ENCODE assay signal across 9 cellular contexts in the genomic region with DNA sequence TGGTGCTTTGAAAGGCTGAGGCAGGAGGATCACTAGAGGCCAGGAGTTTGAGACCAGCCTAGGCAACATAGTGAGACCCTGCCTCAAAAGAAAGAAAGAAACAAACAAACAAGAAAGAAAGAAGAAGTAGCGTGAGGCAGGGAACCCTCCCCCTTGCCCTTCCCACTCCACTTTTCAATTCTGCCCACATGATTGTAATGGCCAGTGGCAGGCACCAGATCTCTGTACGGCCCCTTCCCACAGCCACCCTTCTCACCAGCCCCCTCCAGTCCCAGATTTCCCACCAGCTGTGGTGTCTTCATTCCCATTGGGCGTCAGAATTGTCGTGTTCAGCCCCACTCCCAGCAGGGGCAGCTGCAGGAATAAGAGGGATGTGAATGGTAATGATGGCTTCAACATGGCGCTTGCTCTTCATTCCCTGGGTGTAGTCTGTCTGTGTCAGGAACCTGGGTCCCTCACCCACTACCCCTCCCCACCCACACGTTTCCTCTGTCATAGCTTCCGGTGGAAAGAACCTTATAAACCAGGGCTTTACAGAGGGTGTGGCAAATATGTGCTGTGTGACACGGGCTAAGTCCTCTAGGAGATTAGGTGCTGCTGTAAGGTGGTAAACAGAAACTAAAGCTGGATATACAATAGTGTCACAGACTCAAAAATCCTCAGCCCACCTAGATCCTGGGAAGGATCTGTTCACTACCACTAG. TPM values are rescaled to one million over a fixed set of nuclear protein-coding genes. Genes with fewer than 3 reads are reported as not detected.
DNase-seq lines count a peak whose midpoint lies in the region; ATAC-seq lines count a peak whose summit lies in the region.
"Had no signal": no experiment of that assay in that cellular context is flagged by ENCODE, and none has a peak within 500 bp of the region (broad histone marks: within the 10 kb centered on the region; RNA-seq: fewer than 3 reads in every experiment).

Gene IL2RG (minus strand): TSS at position 437 of the 703 bp plus-strand sequence. CDS start 38 bp downstream, at position 399.

- no peak within 1 kb of the TSS for H3K4me3 ChIP-seq in HAP-1

- H3K4me1 ChIP-seq in HAP-1: no peaks in the 10 kb centered on the region

- DNase-seq in SW480 (ENCODE audit: low spot score) (peak; percentile 28), NCI-H2081 treated with DMSO at 0.1 percent for 48 hours (lab: John Stamatoyannopoulos, UW) (no peak), NOMO-1 treated with dmso at 0.1 percent for 144 hours (lab: John Stamatoyannopoulos, UW; ENCODE audit: unreplicated experiment) (no peak), HAP-1 (ENCODE audit: low spot score in 2 of 2) (no peak)
- DNase-seq in activated naive CD8-positive, alpha-beta T cell treated with anti-CD3 and anti-CD28 coated beads for 36 hours: peak; percentile 73
- peak; percentile 46 to 83 for DNase-seq in stimulated activated CD4-positive, alpha-beta T cell treated with anti-CD3 and anti-CD28 coated beads, Interleukin-4, amount 100 ng/mL, for 4 hours

- H3K36me3 Mint-ChIP-seq in activated naive CD8-positive, alpha-beta T cell treated with anti-CD3 and anti-CD28 coated beads for 36 hours: peaks cover 48% of the 10 kb centered on the region

- peak; percentile 83 for ATAC-seq in GM18519 (IDR thresholded peaks at IDR 0.05; ENCODE audit: low FRiP score, unreplicated experiment)
- ATAC-seq in HG02943 (IDR thresholded peaks at IDR 0.05; ENCODE audit: low read depth, unreplicated experiment): peak; percentile 86

- in situ Hi-C loops in HAP-1 (cut with MboI; ENCODE audit: low sequenced_read_pairs): no loop called here

- H3K27ac Mint-ChIP-seq in activated naive CD8-positive, alpha-beta T cell treated with anti-CD3 and anti-CD28 coated beads for 36 hours: peak within 1 kb of the TSS; percentile 96

- H3K4me1 Mint-ChIP-seq in activated naive CD8-positive, alpha-beta T cell treated with anti-CD3 and anti-CD28 coated beads for 36 hours: peaks cover 33% of the 10 kb centered on the region

- H3K9me3 ChIP-seq in HAP-1: no peaks in the 10 kb centered on the region

- no peaks in the 10 kb centered on the region for H3K27me3 Mint-ChIP-seq in activated naive CD8-positive, alpha-beta T cell treated with anti-CD3 and anti-CD28 coated beads for 36 hours

- no peaks in the 10 kb centered on the region for H3K9me3 Mint-ChIP-seq in activated naive CD8-positive, alpha-beta T cell treated with anti-CD3 and anti-CD28 coated beads for 36 hours

- H3K4me3 Mint-ChIP-seq in activated naive CD8-positive, alpha-beta T cell treated with anti-CD3 and anti-CD28 coated beads for 36 hours: peak within 1 kb of the TSS; percentile 99

- H3K27me3 ChIP-seq in HAP-1 (ENCODE audit: low read depth): no peaks in the 10 kb centered on the region

- no peaks in the 10 kb centered on the region for H3K36me3 ChIP-seq in HAP-1 (replicated peaks)

RNA-seq across cellular contexts. Expression of gene IL2RG, which starts in this region (rescaled TPM):
- 100 to 1,000 TPM; 231 to 241 TPM for total RNA-seq in activated naive CD8-positive, alpha-beta T cell treated with anti-CD3 and anti-CD28 coated beads for 36 hours
- total RNA-seq: lung microvascular endothelial cell had no signal

Comparison
In these comparisons a context has a peak if more than half of its experiments do, and no peak if none do; other contexts are left out.
1. DNase-seq: peak in SW480 (single experiment), activated naive CD8-positive, alpha-beta T cell treated with anti-CD3 and anti-CD28 coated beads for 36 hours (single experiment) and stimulated activated CD4-positive, alpha-beta T cell treated with anti-CD3 and anti-CD28 coated beads, Interleukin-4, amount 100 ng/mL, for 4 hours (2 of 2); none in NCI-H2081 treated with DMSO at 0.1 percent for 48 hours (single experiment), NOMO-1 treated with dmso at 0.1 percent for 144 hours (single experiment) and HAP-1 (0 of 2).